Comparison of ENCODE assay signal across 8 cellular contexts in genomic region chr2:149562304-149562703, GRCh38. TPM values are rescaled to one million over a fixed set of nuclear protein-coding genes. Genes with fewer than 3 reads are reported as not detected.
DNase-seq lines count a peak whose midpoint lies in the region; ATAC-seq, FAIRE-seq and TF ChIP-seq lines count a peak whose summit lies in the region.

No MANE protein-coding gene starts in this region.

- H3K27ac Mint-ChIP-seq in osteocyte (ENCODE audit: unreplicated experiment): peak overlapping the region; percentile 20
- no peak overlapping the region for H3K27ac Mint-ChIP-seq in activated CD8-positive, alpha-beta memory T cell treated with anti-CD3 and anti-CD28 coated beads, Interleukin-2, amount 10 ng/mL, durations not matched to agents 7 days and 5 days

- CTCF ChIA-PET in activated CD8-positive, alpha-beta memory T cell treated with anti-CD3 and anti-CD28 coated beads, Interleukin-2, amount 10 ng/mL, durations not matched to agents 7 days and 5 days (lab: Charles Lee): interaction anchor here (1.1 to 1.8 kb wide), 3 partner anchors 12 to 126 kb away, joined by 4 to 8 read pairs (median 5); no protein-coding TSS in a partner anchor

- peaks cover 12% of the 10 kb centered on the region for H3K36me3 Mint-ChIP-seq in osteocyte (ENCODE audit: unreplicated experiment)
- peaks cover 5% of the 10 kb centered on the region for H3K36me3 Mint-ChIP-seq in activated CD8-positive, alpha-beta memory T cell treated with anti-CD3 and anti-CD28 coated beads, Interleukin-2, amount 10 ng/mL, durations not matched to agents 7 days and 5 days

- TF ChIP-seq CTCF in osteocyte (IDR thresholded peaks at IDR 0.05): no peak

- peaks cover 14% of the 10 kb centered on the region for H3K4me1 Mint-ChIP-seq in osteocyte (ENCODE audit: unreplicated experiment)
- peaks cover 5% of the 10 kb centered on the region for H3K4me1 Mint-ChIP-seq in activated CD8-positive, alpha-beta memory T cell treated with anti-CD3 and anti-CD28 coated beads, Interleukin-2, amount 10 ng/mL, durations not matched to agents 7 days and 5 days

- ATAC-seq in GM19324 (IDR thresholded peaks at IDR 0.05; ENCODE audit: low FRiP score, unreplicated experiment): peak; percentile 70
- ATAC-seq in HG03103 (IDR thresholded peaks at IDR 0.05; ENCODE audit: low read depth, unreplicated experiment): peak; percentile 61
- ATAC-seq in activated CD8-positive, alpha-beta memory T cell treated with anti-CD3 and anti-CD28 coated beads, Interleukin-2, amount 10 ng/mL, durations not matched to agents 7 days and 5 days: no peak

- FAIRE-seq in RCC 7860 (lab: Jason Lieb, UNC): peak; percentile 64

- H3K4me3 Mint-ChIP-seq in osteocyte (ENCODE audit: unreplicated experiment): no peak overlapping the region
- H3K4me3 Mint-ChIP-seq in activated CD8-positive, alpha-beta memory T cell treated with anti-CD3 and anti-CD28 coated beads, Interleukin-2, amount 10 ng/mL, durations not matched to agents 7 days and 5 days: no peak overlapping the region

- no peaks in the 10 kb centered on the region for H3K27me3 Mint-ChIP-seq in osteocyte (ENCODE audit: unreplicated experiment)
- no peaks in the 10 kb centered on the region for H3K27me3 Mint-ChIP-seq in activated CD8-positive, alpha-beta memory T cell treated with anti-CD3 and anti-CD28 coated beads, Interleukin-2, amount 10 ng/mL, durations not matched to agents 7 days and 5 days

- DNase-seq in RCC 7860 (ENCODE audit: low spot score) (peak; percentile 88), osteocyte (ENCODE audit: extremely low spot score, unreplicated experiment) (no peak), DMS 273 treated with DMSO at 0.1 percent for 48 hours (lab: John Stamatoyannopoulos, UW) (no peak), inferior parietal cortex (ENCODE audit: extremely low spot score) (no peak)
- DNase-seq in activated CD4-positive, CD25-positive, alpha-beta regulatory T cell (lab: John Stamatoyannopoulos, UW): no peak
- no peak for DNase-seq in activated CD8-positive, alpha-beta memory T cell treated with anti-CD3 and anti-CD28 coated beads, Interleukin-2, amount 10 ng/mL, durations not matched to agents 7 days and 5 days

- H3K9me3 Mint-ChIP-seq in osteocyte (ENCODE audit: unreplicated experiment): no peaks in the 10 kb centered on the region
- H3K9me3 Mint-ChIP-seq in activated CD8-positive, alpha-beta memory T cell treated with anti-CD3 and anti-CD28 coated beads, Interleukin-2, amount 10 ng/mL, durations not matched to agents 7 days and 5 days (ENCODE audit: low read depth): no peaks in the 10 kb centered on the region

RNA-seq across cellular contexts. Expression of gene MMADHC, which starts 25.3 kb away (rescaled TPM):
- total RNA-seq in osteocyte: 96.6 and 97.9 TPM in 2 replicates
- 100 to 1,000 TPM in 1 of 2 experiments, 10 to 100 TPM in 1; 82.1 to 111 TPM for total RNA-seq in activated CD8-positive, alpha-beta memory T cell treated with anti-CD3 and anti-CD28 coated beads, Interleukin-2, amount 10 ng/mL, durations not matched to agents 7 days and 5 days
